25 cellular contexts compared by ENCODE assay signal in the genomic region with DNA sequence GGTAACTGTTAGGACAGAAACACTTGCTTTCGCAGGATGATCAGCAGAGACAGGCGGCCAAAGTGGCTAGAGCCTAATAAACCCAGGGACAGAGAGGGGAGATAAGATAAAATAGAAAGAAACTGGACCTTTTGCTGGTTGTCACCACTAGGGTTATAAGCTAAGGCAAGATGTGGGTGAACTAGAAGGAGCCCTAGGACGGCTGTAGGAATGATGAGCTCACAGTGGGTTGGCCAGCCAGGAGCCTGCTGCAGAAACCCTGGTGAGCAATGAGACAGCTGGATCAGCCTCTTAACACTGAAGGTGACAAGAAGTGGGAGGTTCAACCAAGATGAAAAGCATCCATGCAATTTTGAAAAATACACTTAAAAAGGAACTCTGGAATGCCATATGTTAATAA. TPM values are rescaled to one million over a fixed set of nuclear protein-coding genes. Genes with fewer than 3 reads are reported as not detected.
"Had no signal": no experiment of that assay in that cellular context is flagged by ENCODE, and none has a peak within 500 bp of the region (broad histone marks: within the 10 kb centered on the region; RNA-seq: fewer than 3 reads in every experiment).

No MANE protein-coding gene starts in this region.

- H3K27me3 ChIP-seq: Peyer's patch had no signal

- H3K4me3 Mint-ChIP-seq: activated B cell treated with CpG ODN at 0.5 μM for 24 hours; activated CD4-positive, alpha-beta T cell treated with anti-CD3 and anti-CD28 coated beads, Interleukin-2, amount 10 ng/mL, durations not matched to agents 24 days and 14 days; activated CD8-positive, alpha-beta memory T cell treated with anti-CD3 and anti-CD28 coated beads, Interleukin-2, amount 10 ng/mL, durations not matched to agents 7 days and 5 days; activated naive CD4-positive, alpha-beta T cell treated with anti-CD3 and anti-CD28 coated beads, Interleukin-2, amount 50 U/mL, for 24 hours; activated T-cell treated with anti-CD3 and anti-CD28 coated beads, Interleukin-2, amount 50 U/mL, for 24 hours; activated T-helper 1 cell treated with anti-CD3 and anti-CD28 coated beads, Interleukin-12 subunit alpha, Interleukin-12 subunit beta, Interleukin-2, Interleukin-4 antibody, amounts not matched to agents 30 ng/mL and 10 ng/mL and 1 ng/mL, durations not matched to agents 14 hours and 24 hours and 36 hours; T-helper 1 cell treated with Interleukin-12 subunit alpha and Interleukin-12 subunit beta and Interleukin-4 antibody, amounts not matched to agents 30 μg/mL and 1 μg/mL, for 36 hours had no signal

- H3K36me3 ChIP-seq: breast epithelium, Peyer's patch had no signal

- H3K27ac ChIP-seq: breast epithelium, Peyer's patch had no signal

- H3K36me3 Mint-ChIP-seq: activated CD8-positive, alpha-beta memory T cell treated with anti-CD3 and anti-CD28 coated beads, Interleukin-2, amount 10 ng/mL, durations not matched to agents 7 days and 5 days; activated naive CD4-positive, alpha-beta T cell treated with anti-CD3 and anti-CD28 coated beads, Interleukin-2, amount 50 U/mL, for 24 hours had no signal

- H3K27me3 Mint-ChIP-seq: activated B cell treated with CpG ODN at 0.5 μM for 24 hours; activated CD4-positive, alpha-beta T cell treated with anti-CD3 and anti-CD28 coated beads, Interleukin-2, amount 10 ng/mL, durations not matched to agents 24 days and 14 days; activated CD8-positive, alpha-beta memory T cell treated with anti-CD3 and anti-CD28 coated beads, Interleukin-2, amount 10 ng/mL, durations not matched to agents 7 days and 5 days; activated naive CD4-positive, alpha-beta T cell treated with anti-CD3 and anti-CD28 coated beads, Interleukin-2, amount 50 U/mL, for 24 hours; activated T-cell treated with anti-CD3 and anti-CD28 coated beads, Interleukin-2, amount 50 U/mL, for 24 hours had no signal

- H3K4me3 ChIP-seq: breast epithelium, Peyer's patch had no signal

- DNase-seq: activated B cell treated with CpG ODN at 0.5 μM for 24 hours; activated CD4-positive, alpha-beta T cell treated with anti-CD3 and anti-CD28 coated beads for 1 hour; activated CD4-positive, alpha-beta T cell treated with anti-CD3 and anti-CD28 coated beads, Interleukin-2, amount 10 ng/mL, durations not matched to agents 24 days and 14 days; activated CD4-positive, alpha-beta T cell treated with anti-CD3 and anti-CD28 coated beads, Interleukin-2, amount 50 U/mL, for 48 hours; activated CD8-positive, alpha-beta memory T cell treated with anti-CD3 and anti-CD28 coated beads, Interleukin-2, amount 10 ng/mL, durations not matched to agents 7 days and 5 days; activated effector memory CD4-positive, alpha-beta T cell treated with Interleukin-2 at 50 U/mL for 16 hours; activated naive CD4-positive, alpha-beta T cell; activated T-cell treated with anti-CD3 and anti-CD28 coated beads, Interleukin-2, amount 50 U/mL, for 24 hours; aorta; caudate nucleus; MM.1S; NCI-H1105; NCI-H1436; NCI-H1694 treated with DMSO at 0.1 percent for 48 hours; NCI-H2029 treated with DMSO at 0.1 percent for 48 hours; NCI-H510A treated with DMSO at 0.1 percent for 48 hours; NCI-H69; NK-92 treated with Interleukin-12 subunit alpha and Interleukin-12 subunit beta, amount 100 ng/mL, for 24 hours; OCI-M1; Peyer's patch; SHP77 had no signal

- H3K27ac Mint-ChIP-seq: activated B cell treated with CpG ODN at 0.5 μM for 24 hours; activated CD4-positive, alpha-beta T cell treated with anti-CD3 and anti-CD28 coated beads, Interleukin-2, amount 10 ng/mL, durations not matched to agents 24 days and 14 days; activated CD8-positive, alpha-beta memory T cell treated with anti-CD3 and anti-CD28 coated beads, Interleukin-2, amount 10 ng/mL, durations not matched to agents 7 days and 5 days; activated naive CD4-positive, alpha-beta T cell treated with anti-CD3 and anti-CD28 coated beads, Interleukin-2, amount 50 U/mL, for 24 hours; activated T-cell treated with anti-CD3 and anti-CD28 coated beads, Interleukin-2, amount 50 U/mL, for 24 hours; activated T-helper 1 cell treated with anti-CD3 and anti-CD28 coated beads, Interleukin-12 subunit alpha, Interleukin-12 subunit beta, Interleukin-2, Interleukin-4 antibody, amounts not matched to agents 30 ng/mL and 10 ng/mL and 1 ng/mL, durations not matched to agents 14 hours and 24 hours and 36 hours; T-helper 1 cell treated with Interleukin-12 subunit alpha and Interleukin-12 subunit beta and Interleukin-4 antibody, amounts not matched to agents 30 μg/mL and 1 μg/mL, for 36 hours had no signal

- H3K9me3 Mint-ChIP-seq: activated B cell treated with CpG ODN at 0.5 μM for 24 hours; activated CD4-positive, alpha-beta T cell treated with anti-CD3 and anti-CD28 coated beads, Interleukin-2, amount 10 ng/mL, durations not matched to agents 24 days and 14 days; activated T-helper 1 cell treated with anti-CD3 and anti-CD28 coated beads, Interleukin-12 subunit alpha, Interleukin-12 subunit beta, Interleukin-2, Interleukin-4 antibody, amounts not matched to agents 30 ng/mL and 10 ng/mL and 1 ng/mL, durations not matched to agents 14 hours and 24 hours and 36 hours; T-helper 1 cell treated with Interleukin-12 subunit alpha and Interleukin-12 subunit beta and Interleukin-4 antibody, amounts not matched to agents 30 μg/mL and 1 μg/mL, for 36 hours had no signal

- H3K9me3 ChIP-seq: Peyer's patch had no signal

- H3K4me1 Mint-ChIP-seq: activated B cell treated with CpG ODN at 0.5 μM for 24 hours; activated CD4-positive, alpha-beta T cell treated with anti-CD3 and anti-CD28 coated beads, Interleukin-2, amount 10 ng/mL, durations not matched to agents 24 days and 14 days; activated CD8-positive, alpha-beta memory T cell treated with anti-CD3 and anti-CD28 coated beads, Interleukin-2, amount 10 ng/mL, durations not matched to agents 7 days and 5 days; activated naive CD4-positive, alpha-beta T cell treated with anti-CD3 and anti-CD28 coated beads, Interleukin-2, amount 50 U/mL, for 24 hours had no signal

- H3K4me1 ChIP-seq: breast epithelium, Peyer's patch had no signal

- ATAC-seq: activated CD8-positive, alpha-beta memory T cell treated with anti-CD3 and anti-CD28 coated beads, Interleukin-2, amount 10 ng/mL, durations not matched to agents 7 days and 5 days had no signal

RNA-seq across cellular contexts. Expression of a gene that starts 13.5 kb away (rescaled TPM):
- total RNA-seq: activated B cell treated with CpG ODN at 0.5 μM for 24 hours; activated CD4-positive, alpha-beta T cell treated with anti-CD3 and anti-CD28 coated beads, Interleukin-2, amount 10 ng/mL, durations not matched to agents 24 days and 14 days; activated CD8-positive, alpha-beta memory T cell treated with anti-CD3 and anti-CD28 coated beads, Interleukin-2, amount 10 ng/mL, durations not matched to agents 7 days and 5 days; activated T-helper 1 cell treated with anti-CD3 and anti-CD28 coated beads, Interleukin-12 subunit alpha, Interleukin-12 subunit beta, Interleukin-2, Interleukin-4 antibody, amounts not matched to agents 30 ng/mL and 10 ng/mL and 1 ng/mL, durations not matched to agents 14 hours and 24 hours and 36 hours had no signal
